ENCODE assay signal across 10 cellular contexts in genomic region chr11:18615628-18616392, GRCh38. TPM values are rescaled to one million over a fixed set of nuclear protein-coding genes. Genes with fewer than 3 reads are reported as not detected.
DNase-seq lines count a peak whose midpoint lies in the region; ATAC-seq and TF ChIP-seq lines count a peak whose summit lies in the region.
"Had no signal": no experiment of that assay in that cellular context is flagged by ENCODE, and none has a peak within 500 bp of the region (broad histone marks: within the 10 kb centered on the region; RNA-seq: fewer than 3 reads in every experiment).

No MANE protein-coding gene starts in this region.

- H3K9me3 Mint-ChIP-seq in CD4-positive, CD25-positive, alpha-beta regulatory T cell, result no peaks in the 10 kb centered on the region
- H3K9me3 Mint-ChIP-seq in activated T-helper 1 cell treated with anti-CD3 and anti-CD28 coated beads, Interleukin-12 subunit alpha, Interleukin-12 subunit beta, Interleukin-2, Interleukin-4 antibody, amounts not matched to agents 30 ng/mL and 10 ng/mL and 1 ng/mL, durations not matched to agents 14 hours and 24 hours and 36 hours, result no peaks in the 10 kb centered on the region

- TF ChIP-seq CTCF in foreskin fibroblast (IDR thresholded peaks at IDR 0.05; ENCODE audit: low read depth, low read length) (no peak), esophagus squamous epithelium (IDR thresholded peaks at IDR 0.05) (no peak)

- H3K4me3 ChIP-seq in CD4-positive, CD25-positive, alpha-beta regulatory T cell (ENCODE audit: low read depth, low read length), result peak overlapping the region; percentile 22
- no peak overlapping the region for H3K4me3 ChIP-seq in foreskin fibroblast (ENCODE audit: low read depth in 1 of 2, low read length in 2 of 2)
- no peak overlapping the region for H3K4me3 ChIP-seq in MG63
- no peak overlapping the region for H3K4me3 ChIP-seq in esophagus squamous epithelium

- intact Hi-C loops in activated T-helper 1 cell treated with anti-CD3 and anti-CD28 coated beads, Interleukin-12 subunit alpha, Interleukin-12 subunit beta, Interleukin-2, Interleukin-4 antibody, amounts not matched to agents 30 ng/mL and 10 ng/mL and 1 ng/mL, durations not matched to agents 14 hours and 24 hours and 36 hours (cut with micrococcal nuclease), result loop anchor here (1.0 to 10.0 kb wide), 9 partner anchors 18 to 1711 kb away; partner anchors contain the start of genes SAAL1, SPTY2D1, TSG101 and UEVLD
- intact Hi-C loops in esophagus squamous epithelium (cut with DNase I), result no loop called here

- peaks cover 48% of the 10 kb centered on the region for H3K4me1 ChIP-seq in CD4-positive, CD25-positive, alpha-beta regulatory T cell (ENCODE audit: control insufficient read depth, insufficient read depth, low read length, poor library complexity, severe bottlenecking)
- H3K4me1 ChIP-seq in esophagus squamous epithelium, result peaks cover 0 to 33% (median 16%) of the 10 kb centered on the region in 3 donors
- H3K4me1 ChIP-seq: parathyroid adenoma had no signal

- H3K4me3 Mint-ChIP-seq in CD4-positive, CD25-positive, alpha-beta regulatory T cell, result peak overlapping the region; percentile 2 to 76 (median 14)
- H3K4me3 Mint-ChIP-seq in activated T-helper 1 cell treated with anti-CD3 and anti-CD28 coated beads, Interleukin-12 subunit alpha, Interleukin-12 subunit beta, Interleukin-2, Interleukin-4 antibody, amounts not matched to agents 30 ng/mL and 10 ng/mL and 1 ng/mL, durations not matched to agents 14 hours and 24 hours and 36 hours, result peak overlapping the region; percentile 70

- H3K36me3 ChIP-seq in CD4-positive, CD25-positive, alpha-beta regulatory T cell (ENCODE audit: control insufficient read depth, insufficient read depth, low read length), result peaks cover 43% of the 10 kb centered on the region
- H3K36me3 ChIP-seq in MG63, result peaks cover 13% of the 10 kb centered on the region
- H3K36me3 ChIP-seq in esophagus squamous epithelium, result peaks cover 0 to 52% (median 9%) of the 10 kb centered on the region in 3 donors

- peaks cover 32 to 60% (median 42%) of the 10 kb centered on the region in 4 donors for H3K4me1 Mint-ChIP-seq in CD4-positive, CD25-positive, alpha-beta regulatory T cell
- H3K4me1 Mint-ChIP-seq in activated T-helper 1 cell treated with anti-CD3 and anti-CD28 coated beads, Interleukin-12 subunit alpha, Interleukin-12 subunit beta, Interleukin-2, Interleukin-4 antibody, amounts not matched to agents 30 ng/mL and 10 ng/mL and 1 ng/mL, durations not matched to agents 14 hours and 24 hours and 36 hours (ENCODE audit: low read depth), result peaks cover 67% of the 10 kb centered on the region

- no peaks in the 10 kb centered on the region for H3K9me3 ChIP-seq in CD4-positive, CD25-positive, alpha-beta regulatory T cell (ENCODE audit: control insufficient read depth in 2 of 2, low read length in 2 of 2)
- H3K9me3 ChIP-seq in MG63 (no peaks in the 10 kb centered on the region), esophagus squamous epithelium (no peaks in the 10 kb centered on the region)

- DNase-seq in CD4-positive, CD25-positive, alpha-beta regulatory T cell, result peak in 2 of 3 donors; percentile 13 to 74
- DNase-seq in activated T-helper 1 cell treated with anti-CD3 and anti-CD28 coated beads, Interleukin-12 subunit alpha, Interleukin-12 subunit beta, Interleukin-2, Interleukin-4 antibody, amounts not matched to agents 30 ng/mL and 10 ng/mL and 1 ng/mL, durations not matched to agents 14 hours and 24 hours and 36 hours (ENCODE audit: low spot score), result no peak
- no peak for DNase-seq in foreskin fibroblast
- DNase-seq in NCI-H524 (lab: John Stamatoyannopoulos, UW), result no peak
- DNase-seq in MG63, result no peak
- DNase-seq in esophagus squamous epithelium (lab: John Stamatoyannopoulos, UW), result no peak
- DNase-seq: RPMI8226 had no signal

- H3K36me3 Mint-ChIP-seq in CD4-positive, CD25-positive, alpha-beta regulatory T cell, result peaks cover 27% of the 10 kb centered on the region
- H3K36me3 Mint-ChIP-seq in activated T-helper 1 cell treated with anti-CD3 and anti-CD28 coated beads, Interleukin-12 subunit alpha, Interleukin-12 subunit beta, Interleukin-2, Interleukin-4 antibody, amounts not matched to agents 30 ng/mL and 10 ng/mL and 1 ng/mL, durations not matched to agents 14 hours and 24 hours and 36 hours (ENCODE audit: low read depth), result peaks cover 43% of the 10 kb centered on the region

- H3K27me3 ChIP-seq in CD4-positive, CD25-positive, alpha-beta regulatory T cell (ENCODE audit: control insufficient read depth, insufficient read depth, low read length), result no peaks in the 10 kb centered on the region
- H3K27me3 ChIP-seq in MG63 (no peaks in the 10 kb centered on the region), esophagus squamous epithelium (no peaks in the 10 kb centered on the region)

- H3K27ac Mint-ChIP-seq in CD4-positive, CD25-positive, alpha-beta regulatory T cell, result peak overlapping the region; percentile 61 to 84 (median 81)
- H3K27ac Mint-ChIP-seq in activated T-helper 1 cell treated with anti-CD3 and anti-CD28 coated beads, Interleukin-12 subunit alpha, Interleukin-12 subunit beta, Interleukin-2, Interleukin-4 antibody, amounts not matched to agents 30 ng/mL and 10 ng/mL and 1 ng/mL, durations not matched to agents 14 hours and 24 hours and 36 hours, result peak overlapping the region; percentile 87

- WGBS in esophagus squamous epithelium, 2 donors, result 79 to 90% methylated on average over 11 of the region's 11 CpGs

- H3K27ac ChIP-seq in CD4-positive, CD25-positive, alpha-beta regulatory T cell (ENCODE audit: insufficient read depth, low read length, poor library complexity, severe bottlenecking), result peak overlapping the region; percentile 67
- no peak overlapping the region for H3K27ac ChIP-seq in esophagus squamous epithelium
- H3K27ac ChIP-seq: parathyroid adenoma had no signal

- peaks cover 4% of the 10 kb centered on the region for H3K27me3 Mint-ChIP-seq in CD4-positive, CD25-positive, alpha-beta regulatory T cell
- no peaks in the 10 kb centered on the region for H3K27me3 Mint-ChIP-seq in activated T-helper 1 cell treated with anti-CD3 and anti-CD28 coated beads, Interleukin-12 subunit alpha, Interleukin-12 subunit beta, Interleukin-2, Interleukin-4 antibody, amounts not matched to agents 30 ng/mL and 10 ng/mL and 1 ng/mL, durations not matched to agents 14 hours and 24 hours and 36 hours (ENCODE audit: insufficient read depth)

- ATAC-seq in CD4-positive, CD25-positive, alpha-beta regulatory T cell (ENCODE audit: low read depth in 2 of 2), result peak; percentile 75 to 76
- ATAC-seq in GM19438 (IDR thresholded peaks at IDR 0.05; ENCODE audit: low read depth, unreplicated experiment) (peak; percentile 82), HG03159 (IDR thresholded peaks at IDR 0.05; ENCODE audit: unreplicated experiment) (peak; percentile 88)

- TF ChIP-seq POLR2A in esophagus squamous epithelium (IDR thresholded peaks at IDR 0.05), result no peak

RNA-seq across cellular contexts. Expression of gene MISFA, which starts 16.2 kb away (rescaled TPM):
- 1.1 TPM for total RNA-seq in CD4-positive, CD25-positive, alpha-beta regulatory T cell
- polyA plus RNA-seq in CD4-positive, CD25-positive, alpha-beta regulatory T cell, result under 1 TPM in 2 of 4 donors, not detected in 2; 0.49 to 0.75 TPM
- 5.1 and 7.1 TPM in 2 replicates for total RNA-seq in activated T-helper 1 cell treated with anti-CD3 and anti-CD28 coated beads, Interleukin-12 subunit alpha, Interleukin-12 subunit beta, Interleukin-2, Interleukin-4 antibody, amounts not matched to agents 30 ng/mL and 10 ng/mL and 1 ng/mL, durations not matched to agents 14 hours and 24 hours and 36 hours
- total RNA-seq in MG63 (2014; rRNA removed; shearing (Covaris generic); ENCODE audit: low replicate concordance), result not detected in 2 replicates
- 1 to 10 TPM in 2 of 4 donors, not detected in 2; 1.4 to 2.5 TPM for total RNA-seq in esophagus squamous epithelium

RNA-seq across cellular contexts. Expression of gene SPTY2D1, which starts 18.3 kb away (rescaled TPM):
- total RNA-seq in CD4-positive, CD25-positive, alpha-beta regulatory T cell, result 62.0 TPM
- 10 to 100 TPM; 11.2 to 13.5 (median 12.6) TPM for polyA plus RNA-seq in CD4-positive, CD25-positive, alpha-beta regulatory T cell
- 29.2 and 29.6 TPM in 2 replicates for total RNA-seq in activated T-helper 1 cell treated with anti-CD3 and anti-CD28 coated beads, Interleukin-12 subunit alpha, Interleukin-12 subunit beta, Interleukin-2, Interleukin-4 antibody, amounts not matched to agents 30 ng/mL and 10 ng/mL and 1 ng/mL, durations not matched to agents 14 hours and 24 hours and 36 hours
- 11.4 and 15.3 TPM in 2 replicates for total RNA-seq in MG63 (2014; rRNA removed; shearing (Covaris generic); ENCODE audit: low replicate concordance)
- total RNA-seq in esophagus squamous epithelium, result 10 to 100 TPM; 16.6 to 30.9 (median 19.0) TPM

RNA-seq across cellular contexts. Expression of gene UEVLD, which starts 27.3 kb away (rescaled TPM):
- total RNA-seq in CD4-positive, CD25-positive, alpha-beta regulatory T cell, result 5.9 TPM
- polyA plus RNA-seq in CD4-positive, CD25-positive, alpha-beta regulatory T cell, result 10 to 100 TPM in 1 of 4 donors, 1 to 10 TPM in 3; 5.6 to 11.6 (median 8.1) TPM
- total RNA-seq in activated T-helper 1 cell treated with anti-CD3 and anti-CD28 coated beads, Interleukin-12 subunit alpha, Interleukin-12 subunit beta, Interleukin-2, Interleukin-4 antibody, amounts not matched to agents 30 ng/mL and 10 ng/mL and 1 ng/mL, durations not matched to agents 14 hours and 24 hours and 36 hours, result 31.2 and 31.4 TPM in 2 replicates
- 8.2 and 16.5 TPM in 2 replicates for total RNA-seq in MG63 (2014; rRNA removed; shearing (Covaris generic); ENCODE audit: low replicate concordance)
- 10 to 100 TPM; 15.4 to 33.2 (median 21.1) TPM for total RNA-seq in esophagus squamous epithelium

Comparison
In these comparisons a context has a peak if more than half of its experiments do, and no peak if none do; other contexts are left out.
1. DNase-seq: peak in CD4-positive, CD25-positive, alpha-beta regulatory T cell (2 of 3); none in activated T-helper 1 cell treated with anti-CD3 and anti-CD28 coated beads, Interleukin-12 subunit alpha, Interleukin-12 subunit beta, Interleukin-2, Interleukin-4 antibody, amounts not matched to agents 30 ng/mL and 10 ng/mL and 1 ng/mL, durations not matched to agents 14 hours and 24 hours and 36 hours (single experiment), foreskin fibroblast (0 of 2), NCI-H524 (0 of 2), MG63 (single experiment) and esophagus squamous epithelium (single experiment).
2. Peak in every context shown above with its lines, with median percentiles within 50 percentile points of each other: ATAC-seq.